ENCODE assay signal across 18 cellular contexts in the genomic region with DNA sequence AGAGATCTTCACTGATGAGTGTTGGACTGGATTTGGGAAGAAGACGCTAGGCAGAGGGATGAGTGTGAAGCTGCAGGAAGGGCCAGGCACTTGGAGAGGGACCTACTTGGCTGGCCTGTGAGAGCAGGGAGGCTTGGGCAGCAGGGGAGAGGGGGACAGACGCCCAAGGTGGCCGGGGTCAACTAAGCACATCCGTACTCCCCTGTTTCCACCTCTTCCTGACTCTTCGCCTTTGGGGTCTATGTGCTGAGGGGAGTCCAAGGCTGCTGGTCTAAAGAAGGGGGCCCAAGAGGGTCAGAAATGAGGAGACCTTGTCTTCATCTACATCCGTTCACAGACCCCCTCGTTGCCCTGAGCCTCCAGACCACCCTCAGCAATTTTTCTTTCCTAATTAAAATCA. TPM values are rescaled to one million over a fixed set of nuclear protein-coding genes. Genes with fewer than 3 reads are reported as not detected.
DNase-seq lines count a peak whose midpoint lies in the region; ATAC-seq and TF ChIP-seq lines count a peak whose summit lies in the region.
"Had no signal": no experiment of that assay in that cellular context is flagged by ENCODE, and none has a peak within 500 bp of the region (broad histone marks: within the 10 kb centered on the region; RNA-seq: fewer than 3 reads in every experiment).

No MANE protein-coding gene starts in this region.

- H3K9me3 ChIP-seq in neural progenitor cell (ENCODE audit: low read depth): no peaks in the 10 kb centered on the region
- H3K9me3 ChIP-seq: A549, BLaER1 had no signal

- H3K27ac ChIP-seq in dorsolateral prefrontal cortex (peak overlapping the region in 45 of 59 donors; percentile 3 to 86 (median 71)), neural progenitor cell (no peak overlapping the region)
- H3K27ac ChIP-seq: 22Rv1, A549, BLaER1 had no signal

- intact Hi-C loops in activated CD8-positive, alpha-beta T cell treated with anti-CD3 and anti-CD28 coated beads for 36 hours (cut with micrococcal nuclease): no loop called here
- intact Hi-C loops in dorsolateral prefrontal cortex (cut with DNase I): loop anchor here in 1 of 2 donors (5.0 kb wide), 1 partner anchor 48 kb away; no protein-coding TSS in a partner anchor

- H2AFZ ChIP-seq in neural progenitor cell (replicated peaks): no peak overlapping the region

- peaks cover 2% of the 10 kb centered on the region for H3K4me1 ChIP-seq in neural progenitor cell
- H3K4me1 ChIP-seq: A549, BLaER1 had no signal

- no peak overlapping the region for H3K4me3 ChIP-seq in dorsolateral prefrontal cortex
- no peak overlapping the region for H3K4me3 ChIP-seq in neural progenitor cell
- H3K4me3 ChIP-seq: A549, BLaER1 had no signal

- no peaks in the 10 kb centered on the region for H3K36me3 Mint-ChIP-seq in activated CD8-positive, alpha-beta T cell treated with anti-CD3 and anti-CD28 coated beads, Interleukin-2, amount 10 ng/mL, durations not matched to agents 7 days and 5 days (ENCODE audit: low read depth)
- H3K36me3 Mint-ChIP-seq in activated CD8-positive, alpha-beta T cell treated with anti-CD3 and anti-CD28 coated beads for 36 hours (ENCODE audit: low read depth): no peaks in the 10 kb centered on the region
- H3K36me3 Mint-ChIP-seq in neural progenitor cell (peaks cover 32% of the 10 kb centered on the region), type B pancreatic cell (peaks cover 4% of the 10 kb centered on the region)
- no peaks in the 10 kb centered on the region for H3K36me3 Mint-ChIP-seq in activated T-helper 17 cell treated with anti-CD3 and anti-CD28 coated beads, Interleukin-2, amount 50 U/mL, for 72 hours (ENCODE audit: low read depth)
- H3K36me3 Mint-ChIP-seq: CD14-positive monocyte; CD4-positive, alpha-beta memory T cell had no signal

- H3F3A ChIP-seq in neural progenitor cell (ENCODE audit: low read depth): no peaks in the 10 kb centered on the region

- no peak overlapping the region for H3K4me2 ChIP-seq in neural progenitor cell
- H3K4me2 ChIP-seq: A549, BLaER1 had no signal

- no peaks in the 10 kb centered on the region for H3K36me3 ChIP-seq in neural progenitor cell
- H3K36me3 ChIP-seq: BLaER1 had no signal

- H3K27ac Mint-ChIP-seq in activated CD8-positive, alpha-beta T cell treated with anti-CD3 and anti-CD28 coated beads, Interleukin-2, amount 10 ng/mL, durations not matched to agents 7 days and 5 days: no peak overlapping the region
- no peak overlapping the region for H3K27ac Mint-ChIP-seq in activated CD8-positive, alpha-beta T cell treated with anti-CD3 and anti-CD28 coated beads for 36 hours
- H3K27ac Mint-ChIP-seq in neural progenitor cell (peak overlapping the region; percentile 22), type B pancreatic cell (no peak overlapping the region)
- no peak overlapping the region for H3K27ac Mint-ChIP-seq in activated T-helper 17 cell treated with anti-CD3 and anti-CD28 coated beads, Interleukin-2, amount 50 U/mL, for 72 hours
- H3K27ac Mint-ChIP-seq: CD14-positive monocyte; CD4-positive, alpha-beta memory T cell had no signal

- CTCF ChIA-PET in activated CD8-positive, alpha-beta T cell treated with anti-CD3 and anti-CD28 coated beads, Interleukin-2, amount 10 ng/mL, durations not matched to agents 7 days and 5 days (lab: Charles Lee): no interaction called here
- CTCF ChIA-PET in activated CD8-positive, alpha-beta T cell treated with anti-CD3 and anti-CD28 coated beads for 36 hours (lab: Charles Lee): no interaction called here

- no peak overlapping the region for H3K9ac ChIP-seq in neural progenitor cell
- H3K9ac ChIP-seq: BLaER1 had no signal

- TF ChIP-seq CTCF in activated CD8-positive, alpha-beta T cell treated with anti-CD3 and anti-CD28 coated beads for 36 hours (IDR thresholded peaks at IDR 0.05): no peak
- TF ChIP-seq CTCF in dorsolateral prefrontal cortex (IDR thresholded peaks at IDR 0.05 in 54 of 56, conservative IDR thresholded peaks at IDR 0.05 in 2 of 56; ENCODE audit: low read depth in 1 of 56, partially characterized antibody in 56 of 56) (peak in 1 of 56 donors; percentile 0), neural progenitor cell (IDR thresholded peaks at IDR 0.05) (no peak), type B pancreatic cell (conservative IDR thresholded peaks at IDR 0.05) (no peak)

- H3K27me3 Mint-ChIP-seq in activated CD8-positive, alpha-beta T cell treated with anti-CD3 and anti-CD28 coated beads, Interleukin-2, amount 10 ng/mL, durations not matched to agents 7 days and 5 days (ENCODE audit: low read depth): peaks cover 25% of the 10 kb centered on the region
- H3K27me3 Mint-ChIP-seq in activated CD8-positive, alpha-beta T cell treated with anti-CD3 and anti-CD28 coated beads for 36 hours: peaks cover 8% of the 10 kb centered on the region
- H3K27me3 Mint-ChIP-seq in neural progenitor cell (ENCODE audit: insufficient read depth, low read depth): no peaks in the 10 kb centered on the region
- H3K27me3 Mint-ChIP-seq in type B pancreatic cell: no peaks in the 10 kb centered on the region
- peaks cover 30% of the 10 kb centered on the region for H3K27me3 Mint-ChIP-seq in activated T-helper 17 cell treated with anti-CD3 and anti-CD28 coated beads, Interleukin-2, amount 50 U/mL, for 72 hours

- H4K20me1 ChIP-seq in neural progenitor cell (ENCODE audit: low read depth): peaks cover 93% of the 10 kb centered on the region
- H4K20me1 ChIP-seq: BLaER1 had no signal

- DNase-seq in activated CD8-positive, alpha-beta T cell treated with anti-CD3 and anti-CD28 coated beads, Interleukin-2, amount 10 ng/mL, durations not matched to agents 7 days and 5 days: peak; percentile 14
- DNase-seq in activated CD8-positive, alpha-beta T cell treated with anti-CD3 and anti-CD28 coated beads for 36 hours: no peak
- DNase-seq in dorsolateral prefrontal cortex (peak in 1 of 10 donors; percentile 10), neural progenitor cell (ENCODE audit: low spot score) (no peak), type B pancreatic cell (ENCODE audit: extremely low spot score, unreplicated experiment) (peak; percentile 52), SKM-1 (lab: John Stamatoyannopoulos, UW; ENCODE audit: unreplicated experiment) (no peak)
- DNase-seq in activated effector memory CD4-positive, alpha-beta T cell treated with Interleukin-2 at 50 U/mL for 16 hours: no peak
- DNase-seq: Calu3; CD4-positive, alpha-beta memory T cell; DND-41; EL; HCEC 1CT had no signal

- ATAC-seq in activated CD8-positive, alpha-beta T cell treated with anti-CD3 and anti-CD28 coated beads, Interleukin-2, amount 10 ng/mL, durations not matched to agents 7 days and 5 days: no peak
- ATAC-seq in activated CD8-positive, alpha-beta T cell treated with anti-CD3 and anti-CD28 coated beads for 36 hours: no peak
- no peak for ATAC-seq in activated T-helper 17 cell treated with anti-CD3 and anti-CD28 coated beads, Interleukin-2, amount 50 U/mL, for 72 hours (replicated peaks)
- ATAC-seq: A549 had no signal

- H3K27me3 ChIP-seq in dorsolateral prefrontal cortex (no peaks in the 10 kb centered on the region), neural progenitor cell (no peaks in the 10 kb centered on the region)
- H3K27me3 ChIP-seq: BLaER1 had no signal

- peaks cover 94% of the 10 kb centered on the region for H3K79me2 ChIP-seq in neural progenitor cell (ENCODE audit: low read depth)

- no peaks in the 10 kb centered on the region for H3K4me1 Mint-ChIP-seq in activated CD8-positive, alpha-beta T cell treated with anti-CD3 and anti-CD28 coated beads, Interleukin-2, amount 10 ng/mL, durations not matched to agents 7 days and 5 days (ENCODE audit: low read depth)
- H3K4me1 Mint-ChIP-seq in activated CD8-positive, alpha-beta T cell treated with anti-CD3 and anti-CD28 coated beads for 36 hours (ENCODE audit: low read depth): no peaks in the 10 kb centered on the region
- H3K4me1 Mint-ChIP-seq in neural progenitor cell (peaks cover 24% of the 10 kb centered on the region), type B pancreatic cell (ENCODE audit: unreplicated experiment) (peaks cover 9% of the 10 kb centered on the region)
- H3K4me1 Mint-ChIP-seq in activated T-helper 17 cell treated with anti-CD3 and anti-CD28 coated beads, Interleukin-2, amount 50 U/mL, for 72 hours: no peaks in the 10 kb centered on the region
- H3K4me1 Mint-ChIP-seq: CD14-positive monocyte; CD4-positive, alpha-beta memory T cell had no signal

- POLR2A ChIA-PET in activated CD8-positive, alpha-beta T cell treated with anti-CD3 and anti-CD28 coated beads, Interleukin-2, amount 10 ng/mL, durations not matched to agents 7 days and 5 days (lab: Charles Lee): no interaction called here
- POLR2A ChIA-PET in activated CD8-positive, alpha-beta T cell treated with anti-CD3 and anti-CD28 coated beads for 36 hours (lab: Charles Lee): no interaction called here

- no peaks in the 10 kb centered on the region for H3K9me3 Mint-ChIP-seq in activated CD8-positive, alpha-beta T cell treated with anti-CD3 and anti-CD28 coated beads, Interleukin-2, amount 10 ng/mL, durations not matched to agents 7 days and 5 days (ENCODE audit: insufficient read depth)
- no peaks in the 10 kb centered on the region for H3K9me3 Mint-ChIP-seq in activated CD8-positive, alpha-beta T cell treated with anti-CD3 and anti-CD28 coated beads for 36 hours
- H3K9me3 Mint-ChIP-seq in neural progenitor cell: peaks cover 2% of the 10 kb centered on the region
- H3K9me3 Mint-ChIP-seq in type B pancreatic cell: no peaks in the 10 kb centered on the region
- H3K9me3 Mint-ChIP-seq in activated T-helper 17 cell treated with anti-CD3 and anti-CD28 coated beads, Interleukin-2, amount 50 U/mL, for 72 hours: no peaks in the 10 kb centered on the region
- H3K9me3 Mint-ChIP-seq: CD14-positive monocyte; CD4-positive, alpha-beta memory T cell had no signal

- H3K4me3 Mint-ChIP-seq in activated CD8-positive, alpha-beta T cell treated with anti-CD3 and anti-CD28 coated beads, Interleukin-2, amount 10 ng/mL, durations not matched to agents 7 days and 5 days: no peak overlapping the region
- no peak overlapping the region for H3K4me3 Mint-ChIP-seq in activated CD8-positive, alpha-beta T cell treated with anti-CD3 and anti-CD28 coated beads for 36 hours
- H3K4me3 Mint-ChIP-seq in neural progenitor cell (no peak overlapping the region), type B pancreatic cell (no peak overlapping the region)
- no peak overlapping the region for H3K4me3 Mint-ChIP-seq in activated T-helper 17 cell treated with anti-CD3 and anti-CD28 coated beads, Interleukin-2, amount 50 U/mL, for 72 hours
- H3K4me3 Mint-ChIP-seq: CD14-positive monocyte; CD4-positive, alpha-beta memory T cell had no signal

RNA-seq across cellular contexts. Expression of gene DPYSL5, which starts 16.7 kb away (rescaled TPM):
- total RNA-seq in activated CD8-positive, alpha-beta T cell treated with anti-CD3 and anti-CD28 coated beads, Interleukin-2, amount 10 ng/mL, durations not matched to agents 7 days and 5 days: not detected
- not detected for total RNA-seq in activated CD8-positive, alpha-beta T cell treated with anti-CD3 and anti-CD28 coated beads for 36 hours
- 100 to 1,000 TPM in 5 of 120 experiments, 10 to 100 TPM in 115; 22.2 to 161 (median 47.4) TPM for total RNA-seq in dorsolateral prefrontal cortex
- 46.3 and 93.5 TPM in 2 replicates for total RNA-seq in neural progenitor cell (ENCODE audit: low replicate concordance)
- 8.5 and 51.1 TPM in 2 replicates for total RNA-seq in type B pancreatic cell (ENCODE audit: low replicate concordance)
- not detected for total RNA-seq in activated T-helper 17 cell treated with anti-CD3 and anti-CD28 coated beads, Interleukin-2, amount 50 U/mL, for 72 hours
- total RNA-seq: Calu3; CD4-positive, alpha-beta memory T cell; HT-29 had no signal

Comparison
In these comparisons a context has a peak if more than half of its experiments do, and no peak if none do; other contexts are left out.
1. DNase-seq: peak in activated CD8-positive, alpha-beta T cell treated with anti-CD3 and anti-CD28 coated beads, Interleukin-2, amount 10 ng/mL, durations not matched to agents 7 days and 5 days (single experiment) and type B pancreatic cell (single experiment); none in activated CD8-positive, alpha-beta T cell treated with anti-CD3 and anti-CD28 coated beads for 36 hours (single experiment), neural progenitor cell (single experiment), activated effector memory CD4-positive, alpha-beta T cell treated with Interleukin-2 at 50 U/mL for 16 hours (single experiment) and SKM-1 (single experiment).